ENCODE assay signal across 13 cellular contexts in the genomic region with DNA sequence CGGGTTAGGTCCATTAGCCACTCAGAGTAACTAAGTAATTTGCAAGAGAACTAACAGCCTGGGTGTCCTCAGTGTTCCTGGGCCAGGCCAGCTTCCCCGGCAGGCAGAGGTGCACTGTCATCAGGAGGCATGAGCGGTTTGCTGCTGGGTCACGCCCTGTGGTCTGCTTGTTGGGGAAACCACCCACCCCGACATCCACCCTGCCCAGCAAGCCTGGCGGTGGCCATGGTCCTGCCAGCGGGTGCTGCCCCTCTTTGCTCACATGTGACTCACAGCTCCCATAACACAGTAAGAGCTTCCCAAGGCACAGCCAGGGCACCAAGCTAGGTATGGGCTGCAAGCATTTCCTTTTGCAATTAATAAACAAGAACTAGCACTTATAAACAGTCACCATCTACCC.
DNase-seq lines count a peak whose midpoint lies in the region; ATAC-seq and TF ChIP-seq lines count a peak whose summit lies in the region.
"Had no signal": no experiment of that assay in that cellular context is flagged by ENCODE, and none has a peak within 500 bp of the region (broad histone marks: within the 10 kb centered on the region; RNA-seq: fewer than 3 reads in every experiment).

No MANE protein-coding gene starts in this region.

- H3K27ac ChIP-seq in caudate nucleus (ENCODE audit: low read depth, low read length): no peak overlapping the region
- H3K27ac ChIP-seq: colonic mucosa, psoas muscle, VCaP had no signal

- H3K27ac Mint-ChIP-seq in memory B cell: no peak overlapping the region

- no peak overlapping the region for H3K4me3 Mint-ChIP-seq in memory B cell

- H3K9me3 Mint-ChIP-seq in memory B cell: peaks cover 4% of the 10 kb centered on the region

- DNase-seq in Caki2 (ENCODE audit: low read depth): peak; percentile 40
- peak; percentile 32 for DNase-seq in activated CD8-positive, alpha-beta memory T cell treated with anti-CD3 and anti-CD28 coated beads, Interleukin-2, amount 50 U/mL, for 4 hours
- no peak for DNase-seq in memory B cell (ENCODE audit: low spot score in 2 of 2)
- no peak for DNase-seq in HT-29 (ENCODE audit: low spot score)
- DNase-seq in caudate nucleus (lab: John Stamatoyannopoulos, UW): no peak
- DNase-seq in GM20000 (ENCODE audit: low spot score): no peak
- no peak for DNase-seq in iPS-NIHi11 (ENCODE audit: low spot score)
- DNase-seq: colonic mucosa, DMS79, NCI-H345, psoas muscle had no signal

- peaks cover 2% of the 10 kb centered on the region for H3K36me3 Mint-ChIP-seq in memory B cell

- in situ Hi-C loops in Caki2 (cut with HindIII; ENCODE audit: low pct_unique_long_range_greater_than_20kb, low sequenced_read_pairs): no loop called here

- no peak for TF ChIP-seq CTCF in GM20000 (IDR thresholded peaks at IDR 0.05; ENCODE audit: extremely low read depth, missing control alignments)

- peaks cover 22% of the 10 kb centered on the region for H3K4me1 Mint-ChIP-seq in memory B cell

- ATAC-seq in HG02798 (IDR thresholded peaks at IDR 0.05; ENCODE audit: poor library complexity, unreplicated experiment) (peak; percentile 64), memory B cell (ENCODE audit: low read depth) (peak; percentile 64)
- ATAC-seq: psoas muscle had no signal

- H3K27me3 Mint-ChIP-seq in memory B cell: peaks cover 6% of the 10 kb centered on the region

Comparison
In these comparisons a context has a peak if more than half of its experiments do, and no peak if none do; other contexts are left out.
1. DNase-seq: peak in Caki2 (single experiment) and activated CD8-positive, alpha-beta memory T cell treated with anti-CD3 and anti-CD28 coated beads, Interleukin-2, amount 50 U/mL, for 4 hours (single experiment); none in memory B cell (0 of 2), HT-29 (single experiment), caudate nucleus (0 of 61), GM20000 (single experiment) and iPS-NIHi11 (single experiment).